ENCODE assay signal across 24 cellular contexts in the genomic region with DNA sequence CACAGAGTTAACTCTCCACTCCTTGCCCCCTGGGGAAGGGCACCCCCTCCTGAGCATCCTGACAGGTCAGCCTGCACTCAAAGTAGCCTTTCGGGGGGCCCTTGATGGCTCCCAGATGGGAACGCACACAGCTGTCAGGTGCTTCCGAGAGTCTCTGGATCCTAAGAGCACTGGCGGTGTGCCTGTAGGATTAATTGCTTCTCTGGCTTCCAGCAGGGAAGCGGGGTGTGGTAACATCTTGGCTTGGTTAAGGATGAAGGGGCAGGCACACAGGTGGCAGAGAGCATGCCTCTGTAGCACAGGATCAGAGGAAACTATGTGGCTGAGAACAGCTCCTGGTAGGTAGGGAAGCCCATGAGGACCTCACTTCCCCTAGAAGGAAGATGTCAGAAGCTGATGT.
"Had no signal": no experiment of that assay in that cellular context is flagged by ENCODE, and none has a peak within 500 bp of the region (broad histone marks: within the 10 kb centered on the region; RNA-seq: fewer than 3 reads in every experiment).

No MANE protein-coding gene starts in this region.

- H3K27ac ChIP-seq: brain microvascular endothelial cell, cardiac muscle cell, KMS-11 had no signal

- H3K36me3 ChIP-seq: brain microvascular endothelial cell, cardiac muscle cell had no signal

- DNase-seq: activated B cell treated with CpG ODN at 0.5 μM for 24 hours; activated CD4-positive, alpha-beta memory T cell treated with anti-CD3 and anti-CD28 coated beads, Interleukin-2, amount 10 ng/mL, durations not matched to agents 7 days and 5 days; activated CD4-positive, alpha-beta T cell treated with anti-CD3 and anti-CD28 coated beads for 1 hour; activated CD4-positive, alpha-beta T cell treated with anti-CD3 and anti-CD28 coated beads, Interleukin-2, amount 50 U/mL, for 1 hour; activated CD8-positive, alpha-beta memory T cell treated with anti-CD3 and anti-CD28 coated beads, Interleukin-2, amount 50 U/mL, for 4 hours; activated gamma-delta T cell treated with Interleukin-2 at 50 U/mL for 16 hours; activated naive CD4-positive, alpha-beta T cell treated with anti-CD3 and anti-CD28 coated beads, Interleukin-2, amount 10 ng/mL, durations not matched to agents 7 days and 5 days; activated naive CD8-positive, alpha-beta T cell treated with anti-CD3 and anti-CD28 coated beads for 36 hours; activated T-cell treated with anti-CD3 and anti-CD28 coated beads, Interleukin-2, amount 50 U/mL, for 72 hours; brain microvascular endothelial cell; MV-4-11; NCI-H1092 treated with DMSO at 0.1 percent for 48 hours; NCI-H1417 treated with DMSO at 0.1 percent for 48 hours; NCI-H1694 treated with DMSO at 0.1 percent for 48 hours; NCI-H2029 treated with DMSO at 0.1 percent for 48 hours; NCI-H345; NCI-H510A; NCI-H69; SIG-M5; T-cell; T-helper 2 cell; T1000 had no signal

- ATAC-seq: activated T-cell treated with anti-CD3 and anti-CD28 coated beads, Interleukin-2, amount 50 U/mL, for 72 hours; T-cell had no signal

- H3K4me3 ChIP-seq: cardiac muscle cell had no signal
